In the genomic region with DNA sequence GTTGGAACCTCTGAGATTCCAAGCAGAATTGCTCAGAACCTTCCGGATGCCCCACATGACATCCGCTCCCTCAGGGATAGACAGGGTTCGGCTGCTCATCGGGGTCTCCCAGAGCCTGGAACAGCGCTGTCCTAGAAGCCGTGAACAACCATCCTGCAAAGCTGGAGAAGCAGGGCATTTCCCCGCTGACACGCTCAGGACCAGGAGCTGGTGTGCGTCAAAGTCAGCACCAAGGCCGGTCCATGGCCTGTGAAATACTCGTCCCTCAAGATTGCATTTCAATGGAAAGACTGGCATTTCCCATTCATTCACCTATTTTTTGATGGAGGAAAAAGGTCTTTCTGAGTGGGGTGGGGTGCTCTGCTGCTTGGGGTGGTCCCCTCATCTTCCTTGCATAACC, we compare ENCODE assay signal across 21 cellular contexts.
"Had no signal": no experiment of that assay in that cellular context is flagged by ENCODE, and none has a peak within 500 bp of the region (broad histone marks: within the 10 kb centered on the region; RNA-seq: fewer than 3 reads in every experiment).

No MANE protein-coding gene starts in this region.

- H3K36me3 ChIP-seq: brain microvascular endothelial cell, heart right ventricle, lower lobe of right lung, pancreas, vagina, WERI-Rb-1 had no signal

- DNase-seq: activated CD4-positive, alpha-beta T cell treated with anti-CD3 and anti-CD28 coated beads, Interleukin-2, amount 10 ng/mL, durations not matched to agents 7 days and 5 days; activated CD4-positive, CD25-positive, alpha-beta regulatory T cell treated with anti-CD3 and anti-CD28 coated beads, Interleukin-2, amount 50 U/mL, for 72 hours; activated CD8-positive, alpha-beta memory T cell treated with anti-CD3 and anti-CD28 coated beads, Interleukin-2, amount 10 ng/mL, durations not matched to agents 7 days and 5 days; activated CD8-positive, alpha-beta T cell treated with anti-CD3 and anti-CD28 coated beads for 36 hours; activated T-cell treated with anti-CD3 and anti-CD28 coated beads for 4 hours; aorta; brain microvascular endothelial cell; effector memory CD4-positive, alpha-beta T cell; heart right ventricle; islet precursor cell; left colon; lower lobe of right lung; naive thymus-derived CD8-positive, alpha-beta T cell; stimulated activated CD4-positive, alpha-beta T cell treated with anti-CD3 and anti-CD28 coated beads, Interleukin-12 subunit alpha, Interleukin-12 subunit beta, amount 100 ng/mL, for 4 hours; stimulated activated CD4-positive, alpha-beta T cell treated with anti-CD3 and anti-CD28 coated beads, Interleukin-1b, Interleukin-23, amount 100 ng/mL, for 48 hours; T-helper 1 cell; trophoblast cell; WERI-Rb-1 had no signal

- H3K27me3 ChIP-seq: brain microvascular endothelial cell, heart right ventricle, pancreas, vagina had no signal

- H3K4me3 ChIP-seq: heart right ventricle, lower lobe of right lung, pancreas, vagina had no signal

- H3K9me3 ChIP-seq: lower lobe of right lung, pancreas, vagina had no signal

- H3K27ac ChIP-seq: brain microvascular endothelial cell, lower lobe of right lung, vagina, WERI-Rb-1 had no signal

- ATAC-seq: activated CD8-positive, alpha-beta memory T cell treated with anti-CD3 and anti-CD28 coated beads, Interleukin-2, amount 10 ng/mL, durations not matched to agents 7 days and 5 days; activated CD8-positive, alpha-beta T cell treated with anti-CD3 and anti-CD28 coated beads for 36 hours; activated naive CD4-positive, alpha-beta T cell treated with anti-CD3 and anti-CD28 coated beads, Interleukin-2, amount 50 U/mL, for 72 hours; heart right ventricle; left colon; lower lobe of right lung; naive thymus-derived CD8-positive, alpha-beta T cell had no signal
